14 cellular contexts compared by ENCODE assay signal in genomic region chr5:74233091-74233490, GRCh38.
"Had no signal": no experiment of that assay in that cellular context is flagged by ENCODE, and none has a peak within 500 bp of the region (broad histone marks: within the 10 kb centered on the region; RNA-seq: fewer than 3 reads in every experiment).

No MANE protein-coding gene starts in this region.

- H3K27me3 ChIP-seq: colonic mucosa, gastroesophageal sphincter, hepatocyte, right lobe of liver, upper lobe of right lung had no signal

- H3K9me3 ChIP-seq: colonic mucosa, gastroesophageal sphincter, right lobe of liver, upper lobe of right lung had no signal

- ATAC-seq: gastroesophageal sphincter; naive thymus-derived CD8-positive, alpha-beta T cell; right lobe of liver; upper lobe of right lung had no signal

- DNase-seq: activated gamma-delta T cell treated with Interleukin-2 at 50 U/mL for 16 hours; activated naive CD8-positive, alpha-beta T cell treated with anti-CD3 and anti-CD28 coated beads, Interleukin-2, amount 10 ng/mL, durations not matched to agents 7 days and 5 days; activated T-cell treated with anti-CD3 and anti-CD28 coated beads, Interleukin-2, amount 50 U/mL, for 4 hours; colonic mucosa; naive thymus-derived CD8-positive, alpha-beta T cell; right lobe of liver; stimulated activated CD4-positive, alpha-beta T cell treated with anti-CD3 and anti-CD28 coated beads, Interleukin-4, amount 100 ng/mL, for 1 hour; stimulated activated CD8-positive, alpha-beta memory T cell treated with anti-CD3 and anti-CD28 coated beads, Interleukin-4, amount 100 ng/mL, for 48 hours; stimulated activated naive CD8-positive, alpha-beta T cell treated with anti-CD3 and anti-CD28 coated beads, Interleukin-15, Interleukin-2, amounts not matched to agents 100 U/mL and 50 U/mL, for 24 hours; T-helper 9 cell; upper lobe of right lung had no signal

- H3K4me1 ChIP-seq: colonic mucosa, gastroesophageal sphincter, right lobe of liver, upper lobe of right lung had no signal

- H3K79me2 ChIP-seq: hepatocyte had no signal

- H2AFZ ChIP-seq: hepatocyte had no signal

- H3K36me3 ChIP-seq: colonic mucosa, gastroesophageal sphincter, right lobe of liver, upper lobe of right lung had no signal

- H3K4me3 ChIP-seq: colonic mucosa, gastroesophageal sphincter, hepatocyte, right lobe of liver, upper lobe of right lung had no signal

- H3K4me2 ChIP-seq: hepatocyte had no signal

- H3K27ac ChIP-seq: colonic mucosa, gastroesophageal sphincter, hepatocyte, right lobe of liver, upper lobe of right lung, VCaP had no signal
